Comparison of ENCODE assay signal across 8 cellular contexts in genomic region chr4:2793578-2793919, GRCh38. TPM values are rescaled to one million over a fixed set of nuclear protein-coding genes. Genes with fewer than 3 reads are reported as not detected.
DNase-seq lines count a peak whose midpoint lies in the region; FAIRE-seq and TF ChIP-seq lines count a peak whose summit lies in the region.

No MANE protein-coding gene starts in this region.

- H3K9ac ChIP-seq in astrocyte (ENCODE audit: low read length), result peak overlapping the region; percentile 63

- no peaks in the 10 kb centered on the region for H4K20me1 ChIP-seq in OCI-LY7 (ENCODE audit: insufficient read depth, low read length)
- no peaks in the 10 kb centered on the region for H4K20me1 ChIP-seq in astrocyte (ENCODE audit: insufficient read depth, low read length)

- H3K79me2 ChIP-seq in OCI-LY7 (ENCODE audit: insufficient read depth, low read depth, low read length) (no peaks in the 10 kb centered on the region), astrocyte (ENCODE audit: insufficient read depth, low read length) (peaks cover 31% of the 10 kb centered on the region)

- H3K27me3 ChIP-seq in astrocyte (ENCODE audit: insufficient read depth, low read length), result no peaks in the 10 kb centered on the region

- H3K36me3 ChIP-seq in OCI-LY7 (ENCODE audit: insufficient read depth, low read length) (no peaks in the 10 kb centered on the region), astrocyte (ENCODE audit: insufficient read depth, low read length) (no peaks in the 10 kb centered on the region)

- H3K4me1 ChIP-seq in OCI-LY7 (ENCODE audit: insufficient read depth, low read length, poor library complexity, severe bottlenecking) (peaks cover 19% of the 10 kb centered on the region), astrocyte (ENCODE audit: insufficient read depth, low read length) (peaks cover 31% of the 10 kb centered on the region)

- no peak overlapping the region for H2AFZ ChIP-seq in OCI-LY7 (ENCODE audit: low read length)
- H2AFZ ChIP-seq in astrocyte (ENCODE audit: low read depth, low read length), result no peak overlapping the region

- H3K9me3 ChIP-seq in OCI-LY7 (ENCODE audit: low read length) (no peaks in the 10 kb centered on the region), astrocyte (ENCODE audit: insufficient read depth, low read depth, low read length) (no peaks in the 10 kb centered on the region)

- CTCF ChIA-PET in OCI-LY7 (lab: Charles Lee; ENCODE audit: unreplicated experiment), result no interaction called here

- POLR2A ChIA-PET in OCI-LY7 (lab: Charles Lee), result no interaction called here

- H3K4me3 ChIP-seq in OCI-LY7 (ENCODE audit: low read depth, low read length, poor library complexity, severe bottlenecking) (no peak overlapping the region), astrocyte (ENCODE audit: insufficient read depth, low read depth, low read length) (peak overlapping the region; percentile 54)

- H3K36me3 Mint-ChIP-seq in astrocyte (ENCODE audit: low read depth, unreplicated experiment), result peaks cover 3% of the 10 kb centered on the region

- TF ChIP-seq CTCF in OCI-LY7 (conservative IDR thresholded peaks at IDR 0.05; ENCODE audit: low read length) (no peak), astrocyte (IDR thresholded peaks at IDR 0.05; ENCODE audit: insufficient read depth, low read depth, low read length) (no peak)

- BruUV-seq in OCI-LY7 (replicated peaks; lab: Mats Ljungman, UMichigan), result no TSS peak

- intact Hi-C loops in OCI-LY7 (cut with micrococcal nuclease; ENCODE audit: unreplicated experiment), result no loop called here

- peaks cover 4% of the 10 kb centered on the region for H3K27me3 Mint-ChIP-seq in astrocyte (ENCODE audit: low read depth, unreplicated experiment)

- FAIRE-seq in astrocyte (lab: Jason Lieb, UNC), result no peak

- H3K27ac ChIP-seq in OCI-LY7 (ENCODE audit: low read depth, low read length, poor library complexity, severe bottlenecking), result no peak overlapping the region
- peak overlapping the region; percentile 41 for H3K27ac ChIP-seq in astrocyte (ENCODE audit: low read depth, low read length)

- H3K9me2 ChIP-seq in OCI-LY7 (ENCODE audit: insufficient read depth, low read length), result no peaks in the 10 kb centered on the region

- H3K27ac Mint-ChIP-seq in astrocyte (ENCODE audit: unreplicated experiment), result no peak overlapping the region

- H3K4me3 Mint-ChIP-seq in astrocyte (ENCODE audit: unreplicated experiment), result peak overlapping the region; percentile 86

- peak; percentile 72 for DNase-seq in Daoy (ENCODE audit: low read depth)
- no peak for DNase-seq in OCI-LY7 (ENCODE audit: low spot score)
- DNase-seq in astrocyte (ENCODE audit: low read depth), result peak; percentile 38
- DNase-seq in iris pigment epithelial cell (ENCODE audit: low read depth), result peak; percentile 53
- DNase-seq in stimulated activated CD4-positive, alpha-beta T cell treated with anti-CD3 and anti-CD28 coated beads, Interleukin-4, amount 100 ng/mL, for 24 hours, result peak; percentile 66
- DNase-seq in NCI-H2227 (lab: John Stamatoyannopoulos, UW; ENCODE audit: unreplicated experiment), result no peak
- no peak for DNase-seq in NCI-H446 (lab: John Stamatoyannopoulos, UW)
- DNase-seq in medulla oblongata (ENCODE audit: extremely low spot score), result no peak

- H3K9me3 Mint-ChIP-seq in astrocyte (ENCODE audit: unreplicated experiment), result no peaks in the 10 kb centered on the region

- peak overlapping the region; percentile 44 for H3K4me2 ChIP-seq in OCI-LY7 (ENCODE audit: low read length)
- peak overlapping the region; percentile 82 for H3K4me2 ChIP-seq in astrocyte (ENCODE audit: low read length)

- peaks cover 7% of the 10 kb centered on the region for H3K4me1 Mint-ChIP-seq in astrocyte (ENCODE audit: low read depth, unreplicated experiment)

RNA-seq across cellular contexts. Expression of gene SH3BP2, which starts 0.7 kb away (rescaled TPM):
- total RNA-seq in Daoy (2014; rRNA removed; shearing (Covaris generic)), result 14.0 and 16.9 TPM in 2 replicates
- 6.9 and 10.9 TPM in 2 replicates for total RNA-seq in OCI-LY7 (2014; rRNA removed; shearing (Covaris generic))
- 23.8 and 31.6 TPM in 2 replicates for total RNA-seq in OCI-LY7 (2022)
- total RNA-seq in astrocyte, result 33.7 and 35.0 TPM in 2 replicates

RNA-seq across cellular contexts. Expression of gene TNIP2, which starts 37.4 kb away (rescaled TPM):
- total RNA-seq in Daoy (2014; rRNA removed; shearing (Covaris generic)), result 57.6 and 79.4 TPM in 2 replicates
- 32.1 TPM in 2 replicates for total RNA-seq in OCI-LY7 (2014; rRNA removed; shearing (Covaris generic))
- total RNA-seq in OCI-LY7 (2022) (26.2 and 28.3 TPM in 2 replicates), astrocyte (31.1 and 33.7 TPM in 2 replicates)

RNA-seq across cellular contexts. Expression of gene ADD1, which starts 50.1 kb away (rescaled TPM):
- 101 and 111 TPM in 2 replicates for total RNA-seq in Daoy (2014; rRNA removed; shearing (Covaris generic))
- total RNA-seq in OCI-LY7 (2014; rRNA removed; shearing (Covaris generic)), result 77.1 and 85.3 TPM in 2 replicates
- total RNA-seq in OCI-LY7 (2022), result 108 TPM in 2 replicates
- total RNA-seq in astrocyte, result 258 and 280 TPM in 2 replicates

Comparison
In these comparisons a context has a peak if more than half of its experiments do, and no peak if none do; other contexts are left out.
1. DNase-seq: peak in Daoy (single experiment), astrocyte (single experiment), iris pigment epithelial cell (single experiment) and stimulated activated CD4-positive, alpha-beta T cell treated with anti-CD3 and anti-CD28 coated beads, Interleukin-4, amount 100 ng/mL, for 24 hours (single experiment); none in OCI-LY7 (single experiment), NCI-H2227 (single experiment), NCI-H446 (0 of 2) and medulla oblongata (single experiment).